ENCODE assay signal across 9 cellular contexts in genomic region chr2:209960676-209961630, GRCh38. TPM values are rescaled to one million over a fixed set of nuclear protein-coding genes. Genes with fewer than 3 reads are reported as not detected.
A peak's percentile ranks its signal among the peaks of the same experiment; 100 is the strongest.
DNase-seq lines count a peak whose midpoint lies in the region; TF ChIP-seq lines count a peak whose summit lies in the region.
"Had no signal": no experiment of that assay in that cellular context is flagged by ENCODE, and none has a peak within 500 bp of the region (broad histone marks: within the 10 kb centered on the region; RNA-seq: fewer than 3 reads in every experiment).

No MANE protein-coding gene starts in this region.

- H3K9me2 ChIP-seq in GM23248 (ENCODE audit: insufficient read depth): no peaks in the 10 kb centered on the region
- no peaks in the 10 kb centered on the region for H3K9me2 ChIP-seq in PC-9 (ENCODE audit: insufficient read depth)

- intact Hi-C loops in PC-9 (cut with micrococcal nuclease; ENCODE audit: unreplicated experiment): loop anchor here (2.0 to 10.0 kb wide), 3 partner anchors 386 to 626 kb away; partner anchors contain the start of gene MAP2

- H3K36me3 ChIP-seq in GM23248 (ENCODE audit: low read depth): no peaks in the 10 kb centered on the region
- no peaks in the 10 kb centered on the region for H3K36me3 ChIP-seq in PC-9 (ENCODE audit: low read depth)
- H3K36me3 ChIP-seq: BLaER1 treated with 17β-estradiol and CSF1 and Interleukin-3, amounts not matched to agents 10 nM and 100 nM had no signal

- H3F3A ChIP-seq in GM23248 (ENCODE audit: insufficient read depth) (no peaks in the 10 kb centered on the region), PC-9 (ENCODE audit: insufficient read depth, low read depth) (no peaks in the 10 kb centered on the region)

- no peaks in the 10 kb centered on the region for H3K9me3 ChIP-seq in GM23248 (ENCODE audit: low read depth)
- H3K9me3 ChIP-seq in PC-9 (ENCODE audit: insufficient read depth, low read depth): no peaks in the 10 kb centered on the region
- H3K9me3 ChIP-seq: BLaER1 treated with 17β-estradiol and CSF1 and Interleukin-3, amounts not matched to agents 10 nM and 100 nM had no signal

- in situ Hi-C loops in GM23248 (cut with MboI): loop anchor here (25.0 kb wide), 2 partner anchors 624 to 1549 kb away; partner anchors contain the start of gene PTH2R

- no peak overlapping the region for H3K4me2 ChIP-seq in GM23248 (ENCODE audit: unreplicated experiment)
- no peak overlapping the region for H3K4me2 ChIP-seq in PC-9

- H3K4me1 ChIP-seq in GM23248 (ENCODE audit: insufficient read depth) (no peaks in the 10 kb centered on the region), PC-9 (replicated peaks; ENCODE audit: insufficient read depth) (no peaks in the 10 kb centered on the region)

- peak; percentile 15 for DNase-seq in NCI-H2107 treated with DMSO at 0.1 percent for 48 hours (lab: John Stamatoyannopoulos, UW; ENCODE audit: unreplicated experiment)
- DNase-seq in NCI-H2107 (lab: John Stamatoyannopoulos, UW): no peak
- DNase-seq in GM23248: peak; percentile 73
- peak; percentile 34 for DNase-seq in HuH-7 (ENCODE audit: low spot score)
- DNase-seq in PC-9: peak in 1 of 2 experiments; percentile 23
- DNase-seq in astrocyte of the hippocampus (ENCODE audit: low read depth, low spot score): peak; percentile 82
- DNase-seq in iPS DF 19.7 (ENCODE audit: low read depth, low spot score): peak; percentile 87
- peak; percentile 77 for DNase-seq in smooth muscle cell of the brain vasculature (ENCODE audit: low read depth, low spot score)

- no peaks in the 10 kb centered on the region for H4K20me1 ChIP-seq in GM23248 (ENCODE audit: insufficient read depth)
- no peaks in the 10 kb centered on the region for H4K20me1 ChIP-seq in PC-9 (ENCODE audit: insufficient read depth)
- H4K20me1 ChIP-seq: BLaER1 treated with 17β-estradiol and CSF1 and Interleukin-3, amounts not matched to agents 10 nM and 100 nM had no signal

- H3K79me2 ChIP-seq in GM23248 (ENCODE audit: insufficient read depth) (no peaks in the 10 kb centered on the region), PC-9 (ENCODE audit: low read depth) (no peaks in the 10 kb centered on the region)

- CTCF ChIA-PET in PC-9 (lab: Charles Lee): interaction anchor here (0.6 to 0.7 kb wide), 6 partner anchors 33 to 558 kb away, joined by 3 to 5 read pairs (median 4); no protein-coding TSS in a partner anchor

- H3K27ac ChIP-seq in GM23248: no peak overlapping the region
- H3K27ac ChIP-seq in PC-9: no peak overlapping the region

- H2AFZ ChIP-seq in GM23248 (no peak overlapping the region), PC-9 (no peak overlapping the region)

- WGBS in GM23248 (ENCODE audit: low coverage in 1 of 2, low lambda C conversion rate in 2 of 2, missing lambda C conversion rate in 2 of 2), 2 experiments: 35% methylated on average over 4 of the region's 4 CpGs

- H3K27me3 ChIP-seq in GM23248 (replicated peaks; ENCODE audit: insufficient read depth) (no peaks in the 10 kb centered on the region), PC-9 (ENCODE audit: insufficient read depth, low read depth) (no peaks in the 10 kb centered on the region)
- H3K27me3 ChIP-seq: BLaER1 treated with 17β-estradiol and CSF1 and Interleukin-3, amounts not matched to agents 10 nM and 100 nM had no signal

- POLR2A ChIA-PET in PC-9 (lab: Charles Lee; ENCODE audit: unreplicated experiment): interaction anchor here (0.6 kb wide), 1 partner anchor 88 kb away, joined by 4 read pairs; no protein-coding TSS in a partner anchor

- H3K9ac ChIP-seq in GM23248: no peak overlapping the region
- H3K9ac ChIP-seq: BLaER1 treated with 17β-estradiol and CSF1 and Interleukin-3, amounts not matched to agents 10 nM and 100 nM had no signal

- TF ChIP-seq CTCF in PC-9 (conservative IDR thresholded peaks at IDR 0.05): peak; percentile 72

- no TSS peak for BruUV-seq in PC-9 (replicated peaks; lab: Mats Ljungman, UMichigan)

- no peak overlapping the region for H3K4me3 ChIP-seq in GM23248
- no peak overlapping the region for H3K4me3 ChIP-seq in PC-9
- H3K4me3 ChIP-seq: BLaER1 treated with 17β-estradiol and CSF1 and Interleukin-3, amounts not matched to agents 10 nM and 100 nM had no signal

RNA-seq across cellular contexts. Expression of gene RPE, which starts 41.5 kb away (rescaled TPM):
- 80.9 and 100.0 TPM in 2 replicates for total RNA-seq in GM23248 (2014; rRNA removed; shearing (Covaris generic))
- 51.4 and 51.9 TPM in 2 replicates for polyA plus RNA-seq in GM23248 (2016; fragmentation: Nextera tagmentation; extraction: Ambion mirVana)
- total RNA-seq in PC-9 (2021): 58.4 and 63.7 TPM in 2 replicates
